ENCODE assay signal across 8 cellular contexts in genomic region chr20:37656945-37657344, GRCh38.
"Had no signal": no experiment of that assay in that cellular context is flagged by ENCODE, and none has a peak within 500 bp of the region (broad histone marks: within the 10 kb centered on the region; RNA-seq: fewer than 3 reads in every experiment).

No MANE protein-coding gene starts in this region.

- FAIRE-seq: G401.6, GM12878, GM12891, GM12892, GM18507, GM19239 had no signal

- ATAC-seq: GM12878 had no signal

- H3K4me3 ChIP-seq: GM12878 had no signal

- DNase-seq: GDM1, GF-D8 had no signal
